8 cellular contexts compared by ENCODE assay signal in genomic region chrX:9352243-9352642, GRCh38.
DNase-seq lines count a peak whose midpoint lies in the region; ATAC-seq and TF ChIP-seq lines count a peak whose summit lies in the region.

No MANE protein-coding gene starts in this region.

- DNase-seq in activated T-helper 2 cell treated with anti-CD3 and anti-CD28 coated beads, Interferon-gamma antibody, Interleukin-2, Interleukin-4, amounts not matched to agents 10 μg/mL and 5 μg/mL and 100 μg/mL, durations not matched to agents 14 hours and 24 hours and 36 hours (ENCODE audit: low spot score) = no peak
- no peak for DNase-seq in adrenal gland
- no peak for DNase-seq in WERI-Rb-1
- DNase-seq in stimulated activated CD4-positive, alpha-beta T cell treated with anti-CD3 and anti-CD28 coated beads, Interleukin-1b, Interleukin-23, amount 100 ng/mL, for 48 hours = no peak
- DNase-seq in H9 = no peak

- H3K36me3 ChIP-seq in BLaER1 (no peaks in the 10 kb centered on the region), adrenal gland (replicated peaks in 1 of 2) (no peaks in the 10 kb centered on the region), WERI-Rb-1 (no peaks in the 10 kb centered on the region)

- no peak overlapping the region for H3K4ac ChIP-seq in H9 (ENCODE audit: low read depth, low read length)

- H3K79me2 ChIP-seq in H9 (ENCODE audit: insufficient read depth, low read length) = no peaks in the 10 kb centered on the region

- 48 to 82% (median 59%) methylated on average over 4 of the region's 4 CpGs for WGBS in adrenal gland, 4 donors
- no CpG with 5 or more reads among the region's 4 CpGs for WGBS in H9 (ENCODE audit: extremely low coverage, insufficient read length, low lambda C conversion rate)

- no peak overlapping the region for H4K91ac ChIP-seq in H9 (ENCODE audit: insufficient read length, low read depth, low read length)

- H2BK120ac ChIP-seq in H9 (ENCODE audit: low read depth, low read length, poor library complexity, severe bottlenecking) = no peak overlapping the region

- H2BK5ac ChIP-seq in H9 (ENCODE audit: insufficient read length, low read length) = no peak overlapping the region

- H4K8ac ChIP-seq in H9 (replicated peaks; ENCODE audit: insufficient read length, low read depth, low read length) = no peak overlapping the region

- H3K27ac ChIP-seq in BLaER1 (no peak overlapping the region), adrenal gland (peak overlapping the region in 2 of 5 donors; percentile 10 to 55), WERI-Rb-1 (no peak overlapping the region), H9 (ENCODE audit: insufficient read length, low read depth, low read length) (no peak overlapping the region)

- no peak overlapping the region for H4K5ac ChIP-seq in H9 (ENCODE audit: insufficient read length, low read depth, low read length)

- H3K23me2 ChIP-seq in H9 (ENCODE audit: insufficient read length, low read depth, low read length, poor library complexity, severe bottlenecking) = no peaks in the 10 kb centered on the region

- peak overlapping the region; percentile 70 for H3K4me2 ChIP-seq in BLaER1
- no peak overlapping the region for H3K4me2 ChIP-seq in H9 (ENCODE audit: insufficient read depth, insufficient read length, low read length)

- H3K4me1 ChIP-seq in BLaER1 (peaks cover 20% of the 10 kb centered on the region), adrenal gland (replicated peaks in 1 of 2) (no peaks in the 10 kb centered on the region), H9 (ENCODE audit: insufficient read depth, low read length) (no peaks in the 10 kb centered on the region; the same call in 1 of the 2 replicates)

- H3K9me3 ChIP-seq in BLaER1 = peaks cover 10% of the 10 kb centered on the region
- H3K9me3 ChIP-seq in adrenal gland (replicated peaks in 1 of 3) = no peaks in the 10 kb centered on the region
- no peaks in the 10 kb centered on the region for H3K9me3 ChIP-seq in WERI-Rb-1 (ENCODE audit: severe bottlenecking)
- no peaks in the 10 kb centered on the region for H3K9me3 ChIP-seq in H9 (ENCODE audit: control insufficient read depth, low read depth, low read length)

- H3K4me1 Mint-ChIP-seq in activated T-helper 2 cell treated with anti-CD3 and anti-CD28 coated beads, Interferon-gamma antibody, Interleukin-2, Interleukin-4, amounts not matched to agents 10 μg/mL and 5 μg/mL and 100 μg/mL, durations not matched to agents 14 hours and 24 hours and 36 hours (ENCODE audit: low read depth) = peaks cover 39% of the 10 kb centered on the region
- peaks cover 20% of the 10 kb centered on the region in 2 experiments for H3K4me1 Mint-ChIP-seq in H9

- H2BK20ac ChIP-seq in H9 (ENCODE audit: low read depth, low read length, poor library complexity, severe bottlenecking) = no peak overlapping the region

- H3K56ac ChIP-seq in H9 (ENCODE audit: insufficient read length, low read depth, low read length) = no peak overlapping the region

- H3K36me3 Mint-ChIP-seq in activated T-helper 2 cell treated with anti-CD3 and anti-CD28 coated beads, Interferon-gamma antibody, Interleukin-2, Interleukin-4, amounts not matched to agents 10 μg/mL and 5 μg/mL and 100 μg/mL, durations not matched to agents 14 hours and 24 hours and 36 hours (ENCODE audit: low read depth) = peaks cover 19% of the 10 kb centered on the region
- H3K36me3 Mint-ChIP-seq in H9 (ENCODE audit: insufficient read depth in 1 of 3, low read depth in 3 of 3) = peaks cover 0 to 3% (median 0%) of the 10 kb centered on the region in 3 experiments; a peak in 3 of 7 replicates

- intact Hi-C loops in activated T-helper 2 cell treated with anti-CD3 and anti-CD28 coated beads, Interferon-gamma antibody, Interleukin-2, Interleukin-4, amounts not matched to agents 10 μg/mL and 5 μg/mL and 100 μg/mL, durations not matched to agents 14 hours and 24 hours and 36 hours (cut with micrococcal nuclease) = loop anchor here (1.0 to 2.0 kb wide), 5 partner anchors 11 to 325 kb away; no protein-coding TSS in a partner anchor
- intact Hi-C loops in adrenal gland (cut with DNase I) = no loop called here

- H3K27ac Mint-ChIP-seq in activated T-helper 2 cell treated with anti-CD3 and anti-CD28 coated beads, Interferon-gamma antibody, Interleukin-2, Interleukin-4, amounts not matched to agents 10 μg/mL and 5 μg/mL and 100 μg/mL, durations not matched to agents 14 hours and 24 hours and 36 hours = peak overlapping the region; percentile 82
- no peak overlapping the region for H3K27ac Mint-ChIP-seq in H9

- H3K9ac ChIP-seq in BLaER1 (no peak overlapping the region), H9 (ENCODE audit: extremely low read depth, insufficient read length, low read length) (no peak overlapping the region)

- H3T11ph ChIP-seq in H9 (ENCODE audit: low read length) = no peak overlapping the region

- no peak overlapping the region for H3K4me3 ChIP-seq in BLaER1
- no peak overlapping the region for H3K4me3 ChIP-seq in adrenal gland
- H3K4me3 ChIP-seq in WERI-Rb-1 (ENCODE audit: low read depth, low read length) = no peak overlapping the region

- no peaks in the 10 kb centered on the region for H3K27me3 Mint-ChIP-seq in activated T-helper 2 cell treated with anti-CD3 and anti-CD28 coated beads, Interferon-gamma antibody, Interleukin-2, Interleukin-4, amounts not matched to agents 10 μg/mL and 5 μg/mL and 100 μg/mL, durations not matched to agents 14 hours and 24 hours and 36 hours (ENCODE audit: low read depth)
- peaks cover 5% of the 10 kb centered on the region for H3K27me3 Mint-ChIP-seq in H9 (ENCODE audit: low read depth)

- peaks cover 15% of the 10 kb centered on the region for H3K9me3 Mint-ChIP-seq in activated T-helper 2 cell treated with anti-CD3 and anti-CD28 coated beads, Interferon-gamma antibody, Interleukin-2, Interleukin-4, amounts not matched to agents 10 μg/mL and 5 μg/mL and 100 μg/mL, durations not matched to agents 14 hours and 24 hours and 36 hours
- peaks cover 0 to 53% of the 10 kb centered on the region in 2 experiments; a peak in 3 of 5 replicates for H3K9me3 Mint-ChIP-seq in H9

- no peak for TF ChIP-seq POLR2A in adrenal gland (IDR thresholded peaks at IDR 0.05)

- ATAC-seq in GM19351 (IDR thresholded peaks at IDR 0.05; ENCODE audit: unreplicated experiment) (peak; percentile 63), HG03175 (IDR thresholded peaks at IDR 0.05; ENCODE audit: unreplicated experiment) (peak; percentile 74)

- H4K20me1 ChIP-seq in BLaER1 (no peaks in the 10 kb centered on the region), H9 (ENCODE audit: control insufficient read depth, insufficient read depth, insufficient read length) (no peaks in the 10 kb centered on the region)

- no peak overlapping the region for H3K23ac ChIP-seq in H9 (ENCODE audit: insufficient read length, low read depth, low read length)

- H3K79me1 ChIP-seq in H9 (ENCODE audit: insufficient read depth, low read depth, low read length, poor library complexity, severe bottlenecking) = no peaks in the 10 kb centered on the region

- H3K4me3 Mint-ChIP-seq in activated T-helper 2 cell treated with anti-CD3 and anti-CD28 coated beads, Interferon-gamma antibody, Interleukin-2, Interleukin-4, amounts not matched to agents 10 μg/mL and 5 μg/mL and 100 μg/mL, durations not matched to agents 14 hours and 24 hours and 36 hours (ENCODE audit: low read depth) = peak overlapping the region; percentile 56
- no peak overlapping the region for H3K4me3 Mint-ChIP-seq in H9

- H2AK5ac ChIP-seq in H9 (ENCODE audit: insufficient read length, low read length) = no peak overlapping the region

- no peak overlapping the region for H3K18ac ChIP-seq in H9 (ENCODE audit: insufficient read length, low read depth, low read length)

- H2BK12ac ChIP-seq in H9 (ENCODE audit: insufficient read length, low read depth, low read length) = no peak overlapping the region

- H2AFZ ChIP-seq in H9 (ENCODE audit: low read length) = no peak overlapping the region

- H3K27me3 ChIP-seq in BLaER1 = no peaks in the 10 kb centered on the region
- H3K27me3 ChIP-seq in adrenal gland = no peaks in the 10 kb centered on the region
- H3K27me3 ChIP-seq in WERI-Rb-1 (ENCODE audit: insufficient read depth, low read depth, severe bottlenecking) = peaks cover 6% of the 10 kb centered on the region
- no peaks in the 10 kb centered on the region for H3K27me3 ChIP-seq in H9 (ENCODE audit: insufficient read depth, low read length)

- no peak overlapping the region for H2BK15ac ChIP-seq in H9 (ENCODE audit: low read depth, low read length)

- no peak overlapping the region for H3K14ac ChIP-seq in H9 (ENCODE audit: insufficient read depth, low read length)

- no peak for TF ChIP-seq CTCF in adrenal gland (IDR thresholded peaks at IDR 0.05)
- no peak for TF ChIP-seq CTCF in WERI-Rb-1 (IDR thresholded peaks at IDR 0.05; ENCODE audit: low read depth, low read length)
- no peak for TF ChIP-seq CTCF in H9 (conservative IDR thresholded peaks at IDR 0.05)
